Comparison of ENCODE assay signal across 1 cellular context in the genomic region with DNA sequence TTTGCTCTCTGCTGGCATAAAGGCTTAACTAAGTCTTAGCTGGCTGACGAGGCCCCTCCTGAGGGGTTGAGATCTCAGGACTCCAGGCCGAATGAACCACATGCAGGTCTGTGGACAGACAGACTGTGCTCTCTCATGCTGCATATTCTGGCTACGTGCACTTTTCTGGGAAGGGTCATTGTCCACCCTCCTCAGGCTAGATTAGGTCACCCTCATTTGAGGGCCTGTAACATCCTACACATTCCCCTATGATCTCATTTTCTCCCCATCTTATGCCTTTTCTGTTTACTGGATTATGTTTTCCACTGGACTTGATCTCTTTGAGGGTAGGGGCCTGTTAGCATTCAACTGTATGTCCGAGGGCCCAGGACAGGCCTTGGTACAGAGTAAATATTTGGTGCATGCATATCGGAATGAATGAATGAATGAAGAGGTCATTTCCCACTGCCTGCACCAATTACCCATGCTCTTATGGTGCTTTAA.
TF ChIP-seq lines count a peak whose summit lies in the region.

No MANE protein-coding gene starts in this region.

TF ChIP-seq in HepG2, 621 proteins besides CTCF, POLR2A, EP300 and RAD21 (continues in another document):
- TF ChIP-seq CENPT (CRISPR knock-in tag; IDR thresholded peaks at IDR 0.05; ENCODE audit: low read depth) = no peak
- TF ChIP-seq RARA (CRISPR knock-in tag; IDR thresholded peaks at IDR 0.05) = peak; percentile 62
- TF ChIP-seq MXI1 (IDR thresholded peaks at IDR 0.05; ENCODE audit: borderline replicate concordance, low read depth, low read length) = peak; percentile 39; the same call in 1 of the 3 replicates
- 0 out of 2 replicates have a peak, but pooled peaks have one; percentile 25 for TF ChIP-seq ZFY (CRISPR knock-in tag; IDR thresholded peaks at IDR 0.05)
- no peak for TF ChIP-seq LCORL (IDR thresholded peaks at IDR 0.05)
- peak; percentile 69 for TF ChIP-seq LCORL (CRISPR knock-in tag; IDR thresholded peaks at IDR 0.05)
- no peak for TF ChIP-seq ZNF441 (CRISPR knock-in tag; IDR thresholded peaks at IDR 0.05; ENCODE audit: borderline replicate concordance)
- TF ChIP-seq, protein P1, sequence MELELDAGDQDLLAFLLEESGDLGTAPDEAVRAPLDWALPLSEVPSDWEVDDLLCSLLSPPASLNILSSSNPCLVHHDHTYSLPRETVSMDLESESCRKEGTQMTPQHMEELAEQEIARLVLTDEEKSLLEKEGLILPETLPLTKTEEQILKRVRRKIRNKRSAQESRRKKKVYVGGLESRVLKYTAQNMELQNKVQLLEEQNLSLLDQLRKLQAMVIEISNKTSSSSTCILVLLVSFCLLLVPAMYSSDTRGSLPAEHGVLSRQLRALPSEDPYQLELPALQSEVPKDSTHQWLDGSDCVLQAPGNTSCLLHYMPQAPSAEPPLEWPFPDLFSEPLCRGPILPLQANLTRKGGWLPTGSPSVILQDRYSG (CRISPR knock-in tag; IDR thresholded peaks at IDR 0.05) = 0 out of 2 replicates have a peak, but pooled peaks have one; percentile 1
- 0 out of 2 replicates have a peak, but pooled peaks have one; percentile 13 for TF ChIP-seq HDAC2 (CRISPR knock-in tag; IDR thresholded peaks at IDR 0.05)
- TF ChIP-seq MED1 (CRISPR knock-in tag; IDR thresholded peaks at IDR 0.05) = peak; percentile 52; the same call in 1 of the 2 replicates
- TF ChIP-seq FOXA3 (CRISPR knock-in tag; IDR thresholded peaks at IDR 0.05) = peak; percentile 31; the same call in 1 of the 2 replicates
- TF ChIP-seq TFDP1 (CRISPR knock-in tag; IDR thresholded peaks at IDR 0.05; ENCODE audit: borderline replicate concordance) = no peak
- peak; percentile 26; the same call in 1 of the 2 replicates for TF ChIP-seq ELF3 (CRISPR knock-in tag; IDR thresholded peaks at IDR 0.05)
- TF ChIP-seq ZBTB20 (CRISPR knock-in tag; IDR thresholded peaks at IDR 0.05; ENCODE audit: borderline replicate concordance, low read depth) = peak; percentile 72; the same call in 1 of the 2 replicates
- TF ChIP-seq ZMYM3 (CRISPR knock-in tag; IDR thresholded peaks at IDR 0.05) = peak; percentile 49; the same call in 1 of the 2 replicates
- TF ChIP-seq, protein P2, sequence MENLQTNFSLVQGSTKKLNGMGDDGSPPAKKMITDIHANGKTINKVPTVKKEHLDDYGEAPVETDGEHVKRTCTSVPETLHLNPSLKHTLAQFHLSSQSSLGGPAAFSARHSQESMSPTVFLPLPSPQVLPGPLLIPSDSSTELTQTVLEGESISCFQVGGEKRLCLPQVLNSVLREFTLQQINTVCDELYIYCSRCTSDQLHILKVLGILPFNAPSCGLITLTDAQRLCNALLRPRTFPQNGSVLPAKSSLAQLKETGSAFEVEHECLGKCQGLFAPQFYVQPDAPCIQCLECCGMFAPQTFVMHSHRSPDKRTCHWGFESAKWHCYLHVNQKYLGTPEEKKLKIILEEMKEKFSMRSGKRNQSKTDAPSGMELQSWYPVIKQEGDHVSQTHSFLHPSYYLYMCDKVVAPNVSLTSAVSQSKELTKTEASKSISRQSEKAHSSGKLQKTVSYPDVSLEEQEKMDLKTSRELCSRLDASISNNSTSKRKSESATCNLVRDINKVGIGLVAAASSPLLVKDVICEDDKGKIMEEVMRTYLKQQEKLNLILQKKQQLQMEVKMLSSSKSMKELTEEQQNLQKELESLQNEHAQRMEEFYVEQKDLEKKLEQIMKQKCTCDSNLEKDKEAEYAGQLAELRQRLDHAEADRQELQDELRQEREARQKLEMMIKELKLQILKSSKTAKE (CRISPR knock-in tag; IDR thresholded peaks at IDR 0.05; ENCODE audit: borderline replicate concordance) = peak; percentile 32; the same call in 1 of the 2 replicates
- TF ChIP-seq RXRB (CRISPR knock-in tag; IDR thresholded peaks at IDR 0.05; ENCODE audit: borderline replicate concordance) = 0 out of 2 replicates have a peak, but pooled peaks have one; percentile 21
- no peak for TF ChIP-seq ZNF709 (CRISPR knock-in tag; IDR thresholded peaks at IDR 0.05)
- TF ChIP-seq, protein P3, sequence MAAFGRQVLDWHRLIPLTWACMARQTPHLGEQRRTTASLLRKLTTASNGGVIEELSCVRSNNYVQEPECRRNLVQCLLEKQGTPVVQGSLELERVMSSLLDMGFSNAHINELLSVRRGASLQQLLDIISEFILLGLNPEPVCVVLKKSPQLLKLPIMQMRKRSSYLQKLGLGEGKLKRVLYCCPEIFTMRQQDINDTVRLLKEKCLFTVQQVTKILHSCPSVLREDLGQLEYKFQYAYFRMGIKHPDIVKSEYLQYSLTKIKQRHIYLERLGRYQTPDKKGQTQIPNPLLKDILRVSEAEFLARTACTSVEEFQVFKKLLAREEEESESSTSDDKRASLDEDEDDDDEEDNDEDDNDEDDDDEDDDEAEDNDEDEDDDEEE (CRISPR knock-in tag; IDR thresholded peaks at IDR 0.05) = peak; percentile 55; the same call in 1 of the 2 replicates
- peak; percentile 66 for TF ChIP-seq IRF9 (CRISPR knock-in tag; IDR thresholded peaks at IDR 0.05; ENCODE audit: borderline replicate concordance)
- TF ChIP-seq ZFX (CRISPR knock-in tag; IDR thresholded peaks at IDR 0.05; ENCODE audit: low read depth) = peak; percentile 83
- TF ChIP-seq, protein P4, sequence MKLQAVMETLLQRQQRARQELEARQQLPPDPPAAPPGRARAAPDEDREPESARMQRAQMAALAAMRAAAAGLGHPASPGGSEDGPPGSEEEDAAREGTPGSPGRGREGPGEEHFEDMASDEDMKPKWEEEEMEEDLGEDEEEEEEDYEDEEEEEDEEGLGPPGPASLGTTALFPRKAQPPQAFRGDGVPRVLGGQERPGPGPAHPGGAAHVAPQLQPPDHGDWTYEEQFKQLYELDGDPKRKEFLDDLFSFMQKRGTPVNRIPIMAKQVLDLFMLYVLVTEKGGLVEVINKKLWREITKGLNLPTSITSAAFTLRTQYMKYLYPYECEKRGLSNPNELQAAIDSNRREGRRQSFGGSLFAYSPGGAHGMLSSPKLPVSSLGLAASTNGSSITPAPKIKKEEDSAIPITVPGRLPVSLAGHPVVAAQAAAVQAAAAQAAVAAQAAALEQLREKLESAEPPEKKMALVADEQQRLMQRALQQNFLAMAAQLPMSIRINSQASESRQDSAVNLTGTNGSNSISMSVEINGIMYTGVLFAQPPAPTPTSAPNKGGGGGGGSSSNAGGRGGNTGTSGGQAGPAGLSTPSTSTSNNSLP (IDR thresholded peaks at IDR 0.05; ENCODE audit: low read depth, low read length) = 0 out of 2 replicates have a peak, but pooled peaks have one; percentile 27
- TF ChIP-seq TEAD3 (CRISPR knock-in tag; optimal IDR thresholded peaks at IDR 0.05; ENCODE audit: borderline replicate concordance) = peak; percentile 71
- peak; percentile 71 for TF ChIP-seq SAP130 (CRISPR knock-in tag; IDR thresholded peaks at IDR 0.05; ENCODE audit: low read depth)
- TF ChIP-seq ATF7 (IDR thresholded peaks at IDR 0.05) = peak; percentile 41; the same call in 1 of the 2 replicates
- no peak for TF ChIP-seq ATF7 (CRISPR knock-in tag; IDR thresholded peaks at IDR 0.05)
- TF ChIP-seq, protein P5, sequence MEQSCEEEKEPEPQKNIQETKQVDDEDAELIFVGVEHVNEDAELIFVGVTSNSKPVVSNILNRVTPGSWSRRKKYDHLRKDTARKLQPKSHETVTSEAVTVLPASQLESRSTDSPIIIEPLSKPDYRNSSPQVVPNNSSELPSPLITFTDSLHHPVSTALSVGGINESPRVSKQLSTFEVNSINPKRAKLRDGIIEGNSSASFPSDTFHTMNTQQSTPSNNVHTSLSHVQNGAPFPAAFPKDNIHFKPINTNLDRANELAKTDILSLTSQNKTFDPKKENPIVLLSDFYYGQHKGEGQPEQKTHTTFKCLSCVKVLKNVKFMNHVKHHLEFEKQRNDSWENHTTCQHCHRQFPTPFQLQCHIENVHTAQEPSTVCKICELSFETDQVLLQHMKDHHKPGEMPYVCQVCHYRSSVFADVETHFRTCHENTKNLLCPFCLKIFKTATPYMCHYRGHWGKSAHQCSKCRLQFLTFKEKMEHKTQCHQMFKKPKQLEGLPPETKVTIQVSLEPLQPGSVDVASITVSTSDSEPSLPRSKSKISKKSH (CRISPR knock-in tag; IDR thresholded peaks at IDR 0.05; ENCODE audit: borderline replicate concordance) = no peak
- peak; percentile 35; the same call in 1 of the 2 replicates for TF ChIP-seq SPEN (CRISPR knock-in tag; IDR thresholded peaks at IDR 0.05; ENCODE audit: low read depth)
- peak; percentile 47; the same call in 1 of the 2 replicates for TF ChIP-seq ZNF280D (CRISPR knock-in tag; IDR thresholded peaks at IDR 0.05)
- TF ChIP-seq HNF4A (CRISPR knock-in tag; IDR thresholded peaks at IDR 0.05) = peak; percentile 34; the same call in 1 of the 2 replicates
- 0 out of 2 replicates have a peak, but pooled peaks have one; percentile 39 for TF ChIP-seq ZNF414 (CRISPR knock-in tag; IDR thresholded peaks at IDR 0.05)
- TF ChIP-seq PAXIP1 (CRISPR knock-in tag; conservative IDR thresholded peaks at IDR 0.05) = peak; percentile 42; the same call in 1 of the 2 replicates
- TF ChIP-seq MEF2D (CRISPR knock-in tag; IDR thresholded peaks at IDR 0.05) = 0 out of 2 replicates have a peak, but pooled peaks have one; percentile 52
- peak; percentile 20; the same call in 1 of the 2 replicates for TF ChIP-seq NR2F6 (IDR thresholded peaks at IDR 0.05)
- TF ChIP-seq NR2F6 (CRISPR knock-in tag; IDR thresholded peaks at IDR 0.05) = peak; percentile 32
- TF ChIP-seq NBN (conservative IDR thresholded peaks at IDR 0.05) = no peak
- peak; percentile 45; the same call in 1 of the 2 replicates for TF ChIP-seq ZC3H13 (CRISPR knock-in tag; IDR thresholded peaks at IDR 0.05)
- TF ChIP-seq PITX1 (CRISPR knock-in tag; IDR thresholded peaks at IDR 0.05) = peak; percentile 70
- peak; percentile 34; the same call in 1 of the 2 replicates for TF ChIP-seq ZBTB21 (CRISPR knock-in tag; IDR thresholded peaks at IDR 0.05)
